ENCODE assay signal across 23 cellular contexts in the genomic region with DNA sequence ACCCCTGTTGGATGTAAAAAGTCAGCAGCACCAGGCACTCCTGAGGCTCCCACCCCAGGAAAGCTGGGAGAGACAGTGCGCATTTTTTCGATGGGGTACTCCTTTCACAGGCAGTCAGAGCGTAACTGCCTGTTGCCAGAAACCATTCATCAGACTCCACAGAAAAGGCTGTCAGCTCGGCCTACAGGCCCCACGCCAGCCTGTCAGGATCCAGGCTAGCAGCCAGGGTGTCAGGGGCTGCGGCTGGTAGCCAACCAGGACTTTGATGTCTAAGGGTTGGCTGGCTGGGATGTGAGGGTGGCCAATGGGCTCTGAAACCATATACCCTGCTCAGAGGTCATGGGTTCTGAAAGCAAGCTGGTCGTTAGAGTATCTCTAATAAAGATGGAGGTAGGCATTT.
DNase-seq lines count a peak whose midpoint lies in the region; ATAC-seq and TF ChIP-seq lines count a peak whose summit lies in the region.
"Had no signal": no experiment of that assay in that cellular context is flagged by ENCODE, and none has a peak within 500 bp of the region (broad histone marks: within the 10 kb centered on the region; RNA-seq: fewer than 3 reads in every experiment).

No MANE protein-coding gene starts in this region.

- H3K36me3 Mint-ChIP-seq in activated T-cell treated with anti-CD3 and anti-CD28 coated beads, Interleukin-2, amount 50 U/mL, for 72 hours (ENCODE audit: insufficient read depth in 2 of 2) = no peaks in the 10 kb centered on the region
- H3K36me3 Mint-ChIP-seq: activated naive CD4-positive, alpha-beta T cell treated with anti-CD3 and anti-CD28 coated beads, Interleukin-2, amount 50 U/mL, for 24 hours; stimulated activated memory B cell treated with anti-CD40 and anti-IgM and Interleukin-4, amounts not matched to agents 10 μg/mL and 1 μg/mL and 100 μg/mL, for 72 hours had no signal

- no peak overlapping the region for H3K27ac Mint-ChIP-seq in activated T-cell treated with anti-CD3 and anti-CD28 coated beads, Interleukin-2, amount 50 U/mL, for 72 hours
- H3K27ac Mint-ChIP-seq: activated CD4-positive, alpha-beta T cell treated with anti-CD3 and anti-CD28 coated beads, Interleukin-2, amount 10 ng/mL, durations not matched to agents 7 days and 5 days; activated naive CD4-positive, alpha-beta T cell treated with anti-CD3 and anti-CD28 coated beads, Interleukin-2, amount 50 U/mL, for 24 hours; naive thymus-derived CD4-positive, alpha-beta T cell; progenitor cell of endocrine pancreas; stimulated activated memory B cell treated with anti-CD40 and anti-IgM and Interleukin-4, amounts not matched to agents 10 μg/mL and 1 μg/mL and 100 μg/mL, for 72 hours had no signal

- H3K4me3 Mint-ChIP-seq in activated T-cell treated with anti-CD3 and anti-CD28 coated beads, Interleukin-2, amount 50 U/mL, for 72 hours = no peak overlapping the region
- H3K4me3 Mint-ChIP-seq: activated CD4-positive, alpha-beta T cell treated with anti-CD3 and anti-CD28 coated beads, Interleukin-2, amount 10 ng/mL, durations not matched to agents 7 days and 5 days; activated naive CD4-positive, alpha-beta T cell treated with anti-CD3 and anti-CD28 coated beads, Interleukin-2, amount 50 U/mL, for 24 hours; naive thymus-derived CD4-positive, alpha-beta T cell; stimulated activated memory B cell treated with anti-CD40 and anti-IgM and Interleukin-4, amounts not matched to agents 10 μg/mL and 1 μg/mL and 100 μg/mL, for 72 hours had no signal

- H3K9me3 ChIP-seq in right cardiac atrium (ENCODE audit: control insufficient read depth, low read length) (no peaks in the 10 kb centered on the region), uterus (no peaks in the 10 kb centered on the region)
- H3K9me3 ChIP-seq: esophagus squamous epithelium, Peyer's patch, testis had no signal

- no peaks in the 10 kb centered on the region for H3K27me3 Mint-ChIP-seq in activated T-cell treated with anti-CD3 and anti-CD28 coated beads, Interleukin-2, amount 50 U/mL, for 72 hours (ENCODE audit: low read depth)
- H3K27me3 Mint-ChIP-seq: activated CD4-positive, alpha-beta T cell treated with anti-CD3 and anti-CD28 coated beads, Interleukin-2, amount 10 ng/mL, durations not matched to agents 7 days and 5 days; activated naive CD4-positive, alpha-beta T cell treated with anti-CD3 and anti-CD28 coated beads, Interleukin-2, amount 50 U/mL, for 24 hours; stimulated activated memory B cell treated with anti-CD40 and anti-IgM and Interleukin-4, amounts not matched to agents 10 μg/mL and 1 μg/mL and 100 μg/mL, for 72 hours had no signal

- H3K9me3 Mint-ChIP-seq in activated T-cell treated with anti-CD3 and anti-CD28 coated beads, Interleukin-2, amount 50 U/mL, for 72 hours = no peaks in the 10 kb centered on the region
- H3K9me3 Mint-ChIP-seq: activated naive CD4-positive, alpha-beta T cell treated with anti-CD3 and anti-CD28 coated beads, Interleukin-2, amount 50 U/mL, for 24 hours; stimulated activated memory B cell treated with anti-CD40 and anti-IgM and Interleukin-4, amounts not matched to agents 10 μg/mL and 1 μg/mL and 100 μg/mL, for 72 hours had no signal

- H3K36me3 ChIP-seq in uterus = no peaks in the 10 kb centered on the region
- H3K36me3 ChIP-seq: esophagus squamous epithelium, Peyer's patch had no signal

- TF ChIP-seq CTCF in uterus (IDR thresholded peaks at IDR 0.05) = no peak

- H3K4me3 ChIP-seq in right cardiac atrium (ENCODE audit: low read length) (no peak overlapping the region), uterus (no peak overlapping the region)
- H3K4me3 ChIP-seq: esophagus squamous epithelium, Peyer's patch, SK-N-MC, skin epidermis, testis had no signal

- intact Hi-C loops in right cardiac atrium (cut with DNase I) (no loop called here), Right ventricle myocardium superior (cut with DNase I) (no loop called here), uterus (cut with DNase I; ENCODE audit: low total_unique reads) (no loop called here)

- H3K4me1 Mint-ChIP-seq in activated T-cell treated with anti-CD3 and anti-CD28 coated beads, Interleukin-2, amount 50 U/mL, for 72 hours (ENCODE audit: low read depth) = no peaks in the 10 kb centered on the region
- H3K4me1 Mint-ChIP-seq: activated CD4-positive, alpha-beta T cell treated with anti-CD3 and anti-CD28 coated beads, Interleukin-2, amount 10 ng/mL, durations not matched to agents 7 days and 5 days; activated naive CD4-positive, alpha-beta T cell treated with anti-CD3 and anti-CD28 coated beads, Interleukin-2, amount 50 U/mL, for 24 hours; naive thymus-derived CD4-positive, alpha-beta T cell; stimulated activated memory B cell treated with anti-CD40 and anti-IgM and Interleukin-4, amounts not matched to agents 10 μg/mL and 1 μg/mL and 100 μg/mL, for 72 hours had no signal

- H3K27me3 ChIP-seq in right cardiac atrium (ENCODE audit: control insufficient read depth, insufficient read depth) = no peaks in the 10 kb centered on the region
- no peaks in the 10 kb centered on the region for H3K27me3 ChIP-seq in uterus
- H3K27me3 ChIP-seq: esophagus squamous epithelium, Peyer's patch, testis had no signal

- H3K27ac ChIP-seq in right cardiac atrium (ENCODE audit: low read length) (no peak overlapping the region), uterus (no peak overlapping the region)
- H3K27ac ChIP-seq: esophagus squamous epithelium, Peyer's patch, SK-N-MC, skin epidermis, testis had no signal

- no peak for TF ChIP-seq POLR2A in uterus (IDR thresholded peaks at IDR 0.05)

- no peaks in the 10 kb centered on the region for H3K4me1 ChIP-seq in right cardiac atrium (ENCODE audit: control insufficient read depth, insufficient read depth, low read length)
- peaks cover 0 to 11% of the 10 kb centered on the region in 2 donors for H3K4me1 ChIP-seq in uterus
- H3K4me1 ChIP-seq: Peyer's patch, testis had no signal

- ATAC-seq in right cardiac atrium (no peak), Right ventricle myocardium superior (ENCODE audit: poor library complexity) (no peak), HG03039 (IDR thresholded peaks at IDR 0.05; ENCODE audit: unreplicated experiment) (no peak)
- no peak for ATAC-seq in activated T-cell treated with anti-CD3 and anti-CD28 coated beads, Interleukin-2, amount 50 U/mL, for 72 hours (replicated peaks in 1 of 2)
- ATAC-seq: HCT116; naive thymus-derived CD4-positive, alpha-beta T cell; stimulated activated memory B cell treated with anti-CD40 and anti-IgM and Interleukin-4, amounts not matched to agents 10 μg/mL and 1 μg/mL and 100 μg/mL, for 72 hours had no signal

- WGBS in right cardiac atrium = 62% methylated on average over 7 of the region's 7 CpGs

- DNase-seq in right cardiac atrium (peak in 2 of 3 donors; percentile 62), Right ventricle myocardium superior (no peak), cerebellum (ENCODE audit: low spot score) (peak; percentile 28), midbrain (lab: John Stamatoyannopoulos, UW) (peak; percentile 57), uterus (peak; percentile 55 to 77)
- no peak for DNase-seq in activated CD4-positive, CD25-positive, alpha-beta regulatory T cell treated with anti-CD3 and anti-CD28 coated beads, Interleukin-2, amount 50 U/mL, for 72 hours
- no peak for DNase-seq in activated T-cell treated with anti-CD3 and anti-CD28 coated beads, Interleukin-2, amount 50 U/mL, for 72 hours
- DNase-seq: activated CD4-positive, alpha-beta T cell treated with anti-CD3 and anti-CD28 coated beads, Interleukin-2, amount 10 ng/mL, durations not matched to agents 7 days and 5 days; esophagus squamous epithelium; Karpas-422; MV-4-11; naive thymus-derived CD4-positive, alpha-beta T cell; NCI-H1930; NK-92 treated with Interleukin-12 subunit alpha and Interleukin-12 subunit beta, amount 100 ng/mL, for 24 hours; Peyer's patch; testis had no signal

Comparison
In these comparisons a context has a peak if more than half of its experiments do, and no peak if none do; other contexts are left out.
1. DNase-seq: peak in right cardiac atrium (2 of 3), cerebellum (single experiment), midbrain (single experiment) and uterus (2 of 2); none in Right ventricle myocardium superior (single experiment), activated CD4-positive, CD25-positive, alpha-beta regulatory T cell treated with anti-CD3 and anti-CD28 coated beads, Interleukin-2, amount 50 U/mL, for 72 hours (single experiment) and activated T-cell treated with anti-CD3 and anti-CD28 coated beads, Interleukin-2, amount 50 U/mL, for 72 hours (0 of 2).